ENCODE assay signal across 16 cellular contexts in the genomic region with DNA sequence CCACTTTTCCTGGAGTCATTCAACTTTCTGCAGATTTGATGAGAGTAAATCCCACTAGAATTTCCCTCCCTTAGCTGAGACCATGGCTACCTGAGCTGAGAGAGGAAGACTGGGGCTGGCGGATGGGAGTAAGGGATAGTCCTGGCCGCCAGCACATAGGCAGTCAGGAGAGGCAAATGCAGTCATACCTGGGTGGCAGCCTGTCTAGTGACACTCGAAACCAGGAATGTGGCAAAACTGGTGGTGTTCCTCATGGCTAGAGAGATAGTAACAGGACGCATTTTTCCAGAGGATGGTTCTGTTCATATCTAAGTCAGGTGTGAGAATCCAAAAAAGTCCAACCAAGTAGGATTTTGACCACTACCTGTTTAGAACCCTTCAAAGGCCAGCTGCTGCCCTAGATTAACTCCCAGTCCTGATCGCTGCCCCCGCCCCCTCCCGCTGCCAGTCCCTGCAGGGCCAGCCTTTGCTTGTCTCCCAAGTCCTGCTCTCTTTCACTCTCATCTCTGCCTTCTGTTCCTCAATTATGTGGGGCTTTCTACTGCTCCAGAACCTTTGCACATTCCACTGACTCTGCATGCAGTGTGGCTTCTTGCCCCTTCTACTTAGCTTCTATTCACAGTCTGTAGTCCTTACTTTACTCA. TPM values are rescaled to one million over a fixed set of nuclear protein-coding genes. Genes with fewer than 3 reads are reported as not detected.
DNase-seq lines count a peak whose midpoint lies in the region; ATAC-seq and TF ChIP-seq lines count a peak whose summit lies in the region.
"Had no signal": no experiment of that assay in that cellular context is flagged by ENCODE, and none has a peak within 500 bp of the region (broad histone marks: within the 10 kb centered on the region; RNA-seq: fewer than 3 reads in every experiment).

No MANE protein-coding gene starts in this region.

- no peak overlapping the region for H2BK120ac ChIP-seq in mesenchymal stem cell (ENCODE audit: low read depth, low read length)

- H3K27me3 ChIP-seq in mammary epithelial cell (ENCODE audit: insufficient read depth, low read length) (no peaks in the 10 kb centered on the region), WERI-Rb-1 (ENCODE audit: insufficient read depth, low read depth, severe bottlenecking) (no peaks in the 10 kb centered on the region), mesenchymal stem cell (ENCODE audit: control insufficient read depth in 1 of 2, insufficient read depth in 1 of 2, low read length in 2 of 2) (peaks cover 0 to 19% of the 10 kb centered on the region in 2 experiments)
- H3K27me3 ChIP-seq: MG63 had no signal

- no peak for ATAC-seq in GM21447 (IDR thresholded peaks at IDR 0.05; ENCODE audit: unreplicated experiment)
- no peak for ATAC-seq in left ventricle myocardium superior

- no peaks in the 10 kb centered on the region for H3K79me1 ChIP-seq in mesenchymal stem cell (replicated peaks; ENCODE audit: low read length, poor library complexity, severe bottlenecking)

- H2BK12ac ChIP-seq in mesenchymal stem cell (ENCODE audit: low read length in 2 of 2): peak overlapping the region in 1 of 2 experiments; percentile 8

- peak; percentile 35 to 84 for DNase-seq in T47D (ENCODE audit: low read depth in 1 of 2, low spot score in 1 of 2)
- DNase-seq in mammary epithelial cell: no peak
- peak; percentile 64 for DNase-seq in WERI-Rb-1
- DNase-seq in mesenchymal stem cell: no peak
- no peak for DNase-seq in kidney glomerular epithelial cell (lab: John Stamatoyannopoulos, UW)
- no peak for DNase-seq in DMS114 treated with DMSO at 0.1 percent for 48 hours (lab: John Stamatoyannopoulos, UW; ENCODE audit: unreplicated experiment)
- DNase-seq in left ventricle myocardium superior: no peak
- DNase-seq: AML-193; CD4-positive, alpha-beta T cell; Karpas-422; MG63; NCI-H1092; NCI-H2107; NCI-H748 treated with DMSO at 0.1 percent for 48 hours had no signal

- in situ Hi-C loops in T47D (cut with HindIII; ENCODE audit: low pct_unique_long_range_greater_than_20kb, low sequenced_read_pairs): no loop called here
- in situ Hi-C loops in mammary epithelial cell (cut with MboI; ENCODE audit: low sequenced_read_pairs in 2 of 2): no loop called here

- CTCF ChIA-PET in mammary epithelial cell (lab: Charles Lee; ENCODE audit: low non-redundant PET): no interaction called here

- no peak overlapping the region for H4K91ac ChIP-seq in mesenchymal stem cell (ENCODE audit: low read length)

- TF ChIP-seq CTCF in mammary epithelial cell (conservative IDR thresholded peaks at IDR 0.05 in 1 of 2, IDR thresholded peaks at IDR 0.05 in 1 of 2; ENCODE audit: extremely low read depth in 1 of 2, insufficient read depth in 1 of 2, low read depth in 1 of 2, low read length in 2 of 2): no peak
- no peak for TF ChIP-seq CTCF in WERI-Rb-1 (IDR thresholded peaks at IDR 0.05; ENCODE audit: low read depth, low read length)

- intact Hi-C loops in mammary epithelial cell (cut with micrococcal nuclease): no loop called here
- intact Hi-C loops in left ventricle myocardium superior (cut with micrococcal nuclease): no loop called here

- H3K9ac ChIP-seq in mammary epithelial cell (ENCODE audit: insufficient read depth, low read length): no peak overlapping the region
- no peak overlapping the region for H3K9ac ChIP-seq in mesenchymal stem cell (ENCODE audit: low read length)

- H2BK5ac ChIP-seq in mesenchymal stem cell (ENCODE audit: low read depth, low read length, poor library complexity, severe bottlenecking): no peak overlapping the region

- dilution Hi-C loops in mammary epithelial cell (cut with HindIII; ENCODE audit: low sequenced_read_pairs): no loop called here

- WGBS in mammary epithelial cell (ENCODE audit: low coverage, missing lambda C conversion rate): 89% methylated on average over 7 of the region's 7 CpGs
- WGBS in mesenchymal stem cell: 87% methylated on average over 7 of the region's 7 CpGs

- H2AK5ac ChIP-seq in mesenchymal stem cell (ENCODE audit: low read length, severe bottlenecking): no peak overlapping the region

- H3K14ac ChIP-seq in mesenchymal stem cell (ENCODE audit: low read length in 2 of 2): no peak overlapping the region

- H3K79me2 ChIP-seq in mammary epithelial cell (ENCODE audit: insufficient read depth, low read length): no peaks in the 10 kb centered on the region

- no peak overlapping the region for H2BK15ac ChIP-seq in mesenchymal stem cell (ENCODE audit: low read depth, poor library complexity, severe bottlenecking)

- no peaks in the 10 kb centered on the region for H3K9me3 ChIP-seq in mammary epithelial cell (replicated peaks; ENCODE audit: insufficient read depth, low read length)
- H3K9me3 ChIP-seq in WERI-Rb-1 (ENCODE audit: severe bottlenecking): no peaks in the 10 kb centered on the region
- H3K9me3 ChIP-seq in mesenchymal stem cell (ENCODE audit: control insufficient read depth, low read length): no peaks in the 10 kb centered on the region
- H3K9me3 ChIP-seq: MG63 had no signal

- no peaks in the 10 kb centered on the region for H3K36me3 ChIP-seq in mammary epithelial cell (ENCODE audit: insufficient read depth, low read length)
- H3K36me3 ChIP-seq in WERI-Rb-1: no peaks in the 10 kb centered on the region
- no peaks in the 10 kb centered on the region for H3K36me3 ChIP-seq in mesenchymal stem cell (ENCODE audit: control insufficient read depth in 1 of 2, insufficient read depth in 2 of 2, low read depth in 1 of 2, low read length in 2 of 2)
- H3K36me3 ChIP-seq: MG63 had no signal

- H3K4ac ChIP-seq in mesenchymal stem cell (ENCODE audit: low read depth in 1 of 2, low read length in 2 of 2): peak overlapping the region; percentile 44 to 52

- H3K4me2 ChIP-seq in mammary epithelial cell (ENCODE audit: insufficient read depth, low read depth, low read length): no peak overlapping the region
- no peak overlapping the region for H3K4me2 ChIP-seq in mesenchymal stem cell (ENCODE audit: low read length, poor library complexity, severe bottlenecking)

- no peak overlapping the region for H2AFZ ChIP-seq in mammary epithelial cell (ENCODE audit: low read depth, low read length)
- no peak overlapping the region for H2AFZ ChIP-seq in mesenchymal stem cell (ENCODE audit: low read depth, low read length)

- H3K18ac ChIP-seq in mesenchymal stem cell (ENCODE audit: low read depth in 1 of 2, low read length in 2 of 2): peak overlapping the region; percentile 28 to 50

- H3K4me3 ChIP-seq in mammary epithelial cell (replicated peaks in 1 of 3; ENCODE audit: insufficient read depth in 1 of 3, low read depth in 2 of 3, low read length in 3 of 3) (no peak overlapping the region), WERI-Rb-1 (ENCODE audit: low read depth, low read length) (no peak overlapping the region), mesenchymal stem cell (ENCODE audit: insufficient read depth in 1 of 2, low read depth in 1 of 2, low read length in 2 of 2) (no peak overlapping the region)
- H3K4me3 ChIP-seq: MG63 had no signal

- BruUV-seq in mammary epithelial cell (replicated peaks; lab: Mats Ljungman, UMichigan): no TSS peak

- H4K8ac ChIP-seq in mesenchymal stem cell (ENCODE audit: low read length): no peak overlapping the region

- no peak overlapping the region for H3K23ac ChIP-seq in mesenchymal stem cell (ENCODE audit: low read length in 2 of 2)

- H4K20me1 ChIP-seq in mammary epithelial cell (ENCODE audit: insufficient read depth, low read length): no peaks in the 10 kb centered on the region

- H3K27ac ChIP-seq in mammary epithelial cell (ENCODE audit: insufficient read depth, low read depth, low read length) (no peak overlapping the region), WERI-Rb-1 (no peak overlapping the region), mesenchymal stem cell (ENCODE audit: low read length, poor library complexity, severe bottlenecking) (no peak overlapping the region)

- no peaks in the 10 kb centered on the region for H3K4me1 ChIP-seq in mammary epithelial cell (ENCODE audit: insufficient read depth, low read length)
- H3K4me1 ChIP-seq in mesenchymal stem cell (ENCODE audit: control insufficient read depth, insufficient read depth, low read depth, low read length): no peaks in the 10 kb centered on the region

RNA-seq across cellular contexts. Expression of a gene that starts 17.4 kb away (rescaled TPM):
- total RNA-seq in mammary epithelial cell: not detected
- polyA plus RNA-seq in mammary epithelial cell: 0.16 TPM
- polyA minus RNA-seq in mammary epithelial cell: not detected
- 104 TPM for polyA plus RNA-seq in mesenchymal stem cell (2013, experiment 1 of 2)
- 104 TPM for polyA plus RNA-seq in mesenchymal stem cell (2013, experiment 2 of 2)
- total RNA-seq in left ventricle myocardium superior: not detected
- total RNA-seq: CD4-positive, alpha-beta T cell; HT-29 had no signal

Comparison
In these comparisons a context has a peak if more than half of its experiments do, and no peak if none do; other contexts are left out.
1. DNase-seq: peak in T47D (2 of 2) and WERI-Rb-1 (single experiment); none in mammary epithelial cell (single experiment), mesenchymal stem cell (single experiment), kidney glomerular epithelial cell (single experiment), DMS114 treated with DMSO at 0.1 percent for 48 hours (single experiment) and left ventricle myocardium superior (single experiment).